8 cellular contexts compared by ENCODE assay signal in genomic region chr4:26325191-26325590, GRCh38. TPM values are rescaled to one million over a fixed set of nuclear protein-coding genes. Genes with fewer than 3 reads are reported as not detected.
DNase-seq lines count a peak whose midpoint lies in the region; ATAC-seq and TF ChIP-seq lines count a peak whose summit lies in the region.

No MANE protein-coding gene starts in this region.

- intact Hi-C loops in adrenal gland (cut with DNase I) = loop anchor here in 1 of 2 donors (5.0 kb wide), 1 partner anchor 87 kb away; no protein-coding TSS in a partner anchor

- H3K4me1 ChIP-seq in HAP-1 = peaks cover 13% of the 10 kb centered on the region
- H3K4me1 ChIP-seq in SK-N-SH (ENCODE audit: control insufficient read depth in 1 of 2, insufficient read depth in 2 of 2, low read depth in 1 of 2, low read length in 1 of 2) = peaks cover 15 to 19% of the 10 kb centered on the region in 2 experiments
- H3K4me1 ChIP-seq in adrenal gland (replicated peaks in 1 of 2) = peaks cover 7 to 37% of the 10 kb centered on the region in 2 donors

- no peak overlapping the region for H3K9ac ChIP-seq in SK-N-SH

- H2AFZ ChIP-seq in SK-N-SH (ENCODE audit: low read depth) = no peak overlapping the region

- no peak for TF ChIP-seq POLR2A in adrenal gland (IDR thresholded peaks at IDR 0.05)

- POLR2A ChIA-PET in SK-N-SH (lab: Yijun Ruan, JAX) = no interaction called here

- in situ Hi-C loops in HAP-1 (cut with MboI; ENCODE audit: low sequenced_read_pairs) = loop anchor here (10.0 kb wide), 1 partner anchor 250 kb away; no protein-coding TSS in a partner anchor

- H3K27ac ChIP-seq in SK-N-SH (ENCODE audit: low read depth in 2 of 2, low read length in 1 of 2) = no peak overlapping the region
- H3K27ac ChIP-seq in adrenal gland = no peak overlapping the region

- peak; percentile 23 for DNase-seq in NCI-H1436 (lab: John Stamatoyannopoulos, UW)
- no peak for DNase-seq in NCI-H1436 treated with DMSO at 0.1 percent for 48 hours (lab: John Stamatoyannopoulos, UW)
- peak; percentile 29 to 62 for DNase-seq in HAP-1 (ENCODE audit: low spot score in 2 of 2)
- DNase-seq in SK-N-SH = peak; percentile 33
- peak; percentile 64 for DNase-seq in fibroblast of villous mesenchyme (ENCODE audit: low read depth)
- no peak for DNase-seq in adrenal gland

- no peaks in the 10 kb centered on the region for H3K36me3 ChIP-seq in HAP-1 (replicated peaks)
- no peaks in the 10 kb centered on the region for H3K36me3 ChIP-seq in SK-N-SH (replicated peaks in 1 of 2; ENCODE audit: control insufficient read depth in 1 of 2, insufficient read depth in 2 of 2, low read length in 1 of 2)
- H3K36me3 ChIP-seq in adrenal gland (replicated peaks in 1 of 2) = no peaks in the 10 kb centered on the region

- WGBS in SK-N-SH (ENCODE audit: low lambda C conversion rate) = 61% methylated on average over 3 of the region's 3 CpGs
- WGBS in adrenal gland, 4 donors = 54 to 65% (median 58%) methylated on average over 3 of the region's 3 CpGs

- no peak overlapping the region for H3K4me2 ChIP-seq in SK-N-SH

- H3F3A ChIP-seq in SK-N-SH (replicated peaks; ENCODE audit: insufficient read depth) = peaks cover 26% of the 10 kb centered on the region

- H3K9me2 ChIP-seq in SK-N-SH = no peaks in the 10 kb centered on the region

- H3K79me2 ChIP-seq in SK-N-SH (ENCODE audit: insufficient read depth) = peaks cover 83% of the 10 kb centered on the region

- no peak for TF ChIP-seq EP300 in SK-N-SH (IDR thresholded peaks at IDR 0.05; ENCODE audit: borderline replicate concordance in 1 of 2, low read depth in 1 of 2, low read length in 1 of 2)

- H3K27me3 ChIP-seq in HAP-1 (ENCODE audit: low read depth) (no peaks in the 10 kb centered on the region), SK-N-SH (ENCODE audit: insufficient read depth) (no peaks in the 10 kb centered on the region), adrenal gland (no peaks in the 10 kb centered on the region)

- CTCF ChIA-PET in SK-N-SH (lab: Yijun Ruan, JAX) = interaction anchor here (0.7 to 12.7 kb wide), 14 partner anchors 16 to 404 kb away, joined by 3 to 201 read pairs (median 4); no protein-coding TSS in a partner anchor

- peaks cover 52% of the 10 kb centered on the region for H4K20me1 ChIP-seq in SK-N-SH (ENCODE audit: insufficient read depth)

- TF ChIP-seq CTCF in SK-N-SH (IDR thresholded peaks at IDR 0.05) (peak; percentile 52), fibroblast of villous mesenchyme (IDR thresholded peaks at IDR 0.05; ENCODE audit: insufficient read depth, low read depth, low read length) (peak; percentile 58), adrenal gland (IDR thresholded peaks at IDR 0.05) (peak in 3 of 6 experiments; percentile 10 to 22 (median 20))

- no peak for ATAC-seq in GM18870 (IDR thresholded peaks at IDR 0.05; ENCODE audit: unreplicated experiment)
- ATAC-seq in GM18873 (IDR thresholded peaks at IDR 0.05; ENCODE audit: low FRiP score, unreplicated experiment) = no peak

- no peaks in the 10 kb centered on the region for H3K9me3 ChIP-seq in HAP-1
- H3K9me3 ChIP-seq in SK-N-SH = no peaks in the 10 kb centered on the region
- no peaks in the 10 kb centered on the region for H3K9me3 ChIP-seq in adrenal gland (replicated peaks in 1 of 3)

- no peak overlapping the region for H3K4me3 ChIP-seq in HAP-1
- no peak overlapping the region for H3K4me3 ChIP-seq in SK-N-SH (ENCODE audit: low read depth in 2 of 2, low read length in 1 of 2)
- H3K4me3 ChIP-seq in fibroblast of villous mesenchyme (ENCODE audit: low read depth, low read length) = no peak overlapping the region
- no peak overlapping the region for H3K4me3 ChIP-seq in adrenal gland

- TF ChIP-seq RAD21 in SK-N-SH (IDR thresholded peaks at IDR 0.05; ENCODE audit: low read length) = peak; percentile 66

TF ChIP-seq in SK-N-SH, 30 proteins besides CTCF, POLR2A, EP300 and RAD21:
- TF ChIP-seq SMC3 (IDR thresholded peaks at IDR 0.05; ENCODE audit: low read depth, low read length) (peak; percentile 40), MEF2A (IDR thresholded peaks at IDR 0.05; ENCODE audit: borderline replicate concordance, low read depth) (no peak)

RNA-seq across cellular contexts. Expression of gene RBPJ, which starts 4.4 kb away (rescaled TPM):
- polyA plus RNA-seq in SK-N-SH (2012; rRNA removed) (13.8 and 16.4 TPM in 2 replicates), adrenal gland (10 to 100 TPM; 30.0 to 49.0 (median 43.9) TPM)
- polyA plus RNA-seq in SK-N-SH (2012; cell fraction: cytosol; rRNA removed) = 14.2 and 16.3 TPM in 2 replicates
- polyA plus RNA-seq in SK-N-SH (2012; cell fraction: nucleus; rRNA removed) = 29.8 and 46.5 TPM in 2 replicates
- total RNA-seq in fibroblast of villous mesenchyme (57.3 and 58.7 TPM in 2 replicates), adrenal gland (10 to 100 TPM; 23.4 to 76.1 (median 54.6) TPM)

Comparison
In these comparisons a context has a peak if more than half of its experiments do, and no peak if none do; other contexts are left out.
1. DNase-seq: peak in NCI-H1436 (single experiment), HAP-1 (2 of 2), SK-N-SH (single experiment) and fibroblast of villous mesenchyme (single experiment); none in NCI-H1436 treated with DMSO at 0.1 percent for 48 hours (single experiment) and adrenal gland (0 of 7).